ENCODE assay signal across 19 cellular contexts in the genomic region with DNA sequence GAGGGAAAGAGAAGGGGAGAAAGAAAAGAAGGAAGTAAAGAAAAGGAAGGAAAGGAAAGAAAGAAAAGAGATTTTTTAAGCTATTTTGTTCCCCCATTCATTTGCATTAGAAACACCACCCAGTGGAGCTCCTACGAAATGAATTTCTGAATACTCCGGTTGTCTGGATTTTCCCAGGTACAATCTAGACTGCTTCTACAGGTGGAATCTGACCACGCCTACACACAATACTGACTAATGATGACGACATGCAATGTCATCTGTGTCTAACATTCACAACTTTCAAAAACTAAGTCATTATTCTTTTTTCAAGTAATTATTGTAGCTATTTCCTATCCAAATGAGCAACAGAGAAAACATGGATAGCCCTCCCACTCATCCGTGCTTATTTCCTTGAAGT.
A peak's percentile ranks its signal among the peaks of the same experiment; 100 is the strongest.
DNase-seq lines count a peak whose midpoint lies in the region; ATAC-seq, FAIRE-seq and TF ChIP-seq lines count a peak whose summit lies in the region.
"Had no signal": no experiment of that assay in that cellular context is flagged by ENCODE, and none has a peak within 500 bp of the region (broad histone marks: within the 10 kb centered on the region; RNA-seq: fewer than 3 reads in every experiment).

No MANE protein-coding gene starts in this region.

- no peaks in the 10 kb centered on the region for H3K9me2 ChIP-seq in GM23338 (ENCODE audit: insufficient read depth)

- H3K79me2 ChIP-seq in GM23338 (replicated peaks; ENCODE audit: insufficient read depth) = no peaks in the 10 kb centered on the region; the same call in 1 of the 2 replicates

- H3F3A ChIP-seq in GM23338 (replicated peaks; ENCODE audit: low read depth) = no peaks in the 10 kb centered on the region

- H3K4me1 ChIP-seq in GM23338 (ENCODE audit: insufficient read depth) = peaks cover 19% of the 10 kb centered on the region

- peaks cover 11% of the 10 kb centered on the region for H3K27me3 Mint-ChIP-seq in activated T-cell treated with anti-CD3 and anti-CD28 coated beads, Interleukin-2, amount 50 U/mL, for 72 hours (ENCODE audit: low read depth)
- H3K27me3 Mint-ChIP-seq in activated T-cell treated with anti-CD3 and anti-CD28 coated beads, Interleukin-2, amount 50 U/mL, for 24 hours = peaks cover 3% of the 10 kb centered on the region
- peaks cover 3% of the 10 kb centered on the region for H3K27me3 Mint-ChIP-seq in GM23338 (ENCODE audit: insufficient read depth, low read depth, poor library complexity)
- no peaks in the 10 kb centered on the region for H3K27me3 Mint-ChIP-seq in activated CD8-positive, alpha-beta T cell treated with anti-CD3 and anti-CD28 coated beads, Interleukin-2, amount 10 ng/mL, durations not matched to agents 7 days and 5 days (ENCODE audit: low read depth)

- CTCF ChIA-PET in activated CD8-positive, alpha-beta T cell treated with anti-CD3 and anti-CD28 coated beads, Interleukin-2, amount 10 ng/mL, durations not matched to agents 7 days and 5 days (lab: Charles Lee) = interaction anchor here (1.4 to 1.6 kb wide), 2 partner anchors 8 to 26 kb away, joined by 3 to 5 read pairs; no protein-coding TSS in a partner anchor

- H4K20me1 ChIP-seq in GM23338 (replicated peaks; ENCODE audit: insufficient read depth) = no peaks in the 10 kb centered on the region

- no peak overlapping the region for H2AFZ ChIP-seq in GM23338

- H3K36me3 Mint-ChIP-seq in activated T-cell treated with anti-CD3 and anti-CD28 coated beads, Interleukin-2, amount 50 U/mL, for 72 hours (ENCODE audit: insufficient read depth in 2 of 2) = peaks cover 2 to 9% of the 10 kb centered on the region in 2 donors
- peaks cover 22% of the 10 kb centered on the region for H3K36me3 Mint-ChIP-seq in activated T-cell treated with anti-CD3 and anti-CD28 coated beads, Interleukin-2, amount 50 U/mL, for 24 hours (ENCODE audit: low read depth)
- peaks cover 16% of the 10 kb centered on the region; the same call in 2 of the 3 replicates for H3K36me3 Mint-ChIP-seq in GM23338 (ENCODE audit: low read depth)
- H3K36me3 Mint-ChIP-seq in activated CD8-positive, alpha-beta T cell treated with anti-CD3 and anti-CD28 coated beads, Interleukin-2, amount 10 ng/mL, durations not matched to agents 7 days and 5 days (ENCODE audit: low read depth) = peaks cover 6% of the 10 kb centered on the region

- H3K27ac Mint-ChIP-seq in activated T-cell treated with anti-CD3 and anti-CD28 coated beads, Interleukin-2, amount 50 U/mL, for 72 hours = no peak overlapping the region
- H3K27ac Mint-ChIP-seq in activated T-cell treated with anti-CD3 and anti-CD28 coated beads, Interleukin-2, amount 50 U/mL, for 24 hours = no peak overlapping the region
- H3K27ac Mint-ChIP-seq in GM23338 = peak overlapping the region; percentile 14; the same call in 1 of the 2 replicates
- peak overlapping the region; percentile 89 for H3K27ac Mint-ChIP-seq in activated CD8-positive, alpha-beta T cell treated with anti-CD3 and anti-CD28 coated beads, Interleukin-2, amount 10 ng/mL, durations not matched to agents 7 days and 5 days

- no peaks in the 10 kb centered on the region for H3K36me3 ChIP-seq in GM23338 (ENCODE audit: insufficient read depth)

- no peaks in the 10 kb centered on the region for H3K27me3 ChIP-seq in GM23338 (ENCODE audit: insufficient read depth)

- H3K4me1 Mint-ChIP-seq in activated T-cell treated with anti-CD3 and anti-CD28 coated beads, Interleukin-2, amount 50 U/mL, for 72 hours (ENCODE audit: low read depth) = peaks cover 51% of the 10 kb centered on the region
- H3K4me1 Mint-ChIP-seq in activated T-cell treated with anti-CD3 and anti-CD28 coated beads, Interleukin-2, amount 50 U/mL, for 24 hours (ENCODE audit: low read depth) = peaks cover 53% of the 10 kb centered on the region
- peaks cover 33% of the 10 kb centered on the region for H3K4me1 Mint-ChIP-seq in GM23338
- peaks cover 50% of the 10 kb centered on the region for H3K4me1 Mint-ChIP-seq in activated CD8-positive, alpha-beta T cell treated with anti-CD3 and anti-CD28 coated beads, Interleukin-2, amount 10 ng/mL, durations not matched to agents 7 days and 5 days (ENCODE audit: low read depth)

- no peak for ATAC-seq in activated T-cell treated with anti-CD3 and anti-CD28 coated beads, Interleukin-2, amount 50 U/mL, for 72 hours (replicated peaks in 1 of 2)
- ATAC-seq in GM23338 (no peak), HG03095 (IDR thresholded peaks at IDR 0.05; ENCODE audit: unreplicated experiment) (no peak), GM21723 (IDR thresholded peaks at IDR 0.05; ENCODE audit: unreplicated experiment) (no peak), HG02588 (IDR thresholded peaks at IDR 0.05; ENCODE audit: unreplicated experiment) (no peak)
- no peak for ATAC-seq in activated CD8-positive, alpha-beta T cell treated with anti-CD3 and anti-CD28 coated beads, Interleukin-2, amount 10 ng/mL, durations not matched to agents 7 days and 5 days

- no peak for TF ChIP-seq CTCF in GM23338 (conservative IDR thresholded peaks at IDR 0.05; ENCODE audit: low read depth in 2 of 2)

- H3K27ac ChIP-seq in GM23338 (ENCODE audit: low read depth) = no peak overlapping the region
- H3K27ac ChIP-seq: HL-60 had no signal

- H3K4me2 ChIP-seq in GM23338 = peak overlapping the region; percentile 54

- peaks cover 2 to 6% of the 10 kb centered on the region in 2 donors for H3K9me3 Mint-ChIP-seq in activated T-cell treated with anti-CD3 and anti-CD28 coated beads, Interleukin-2, amount 50 U/mL, for 72 hours
- peaks cover 6% of the 10 kb centered on the region for H3K9me3 Mint-ChIP-seq in activated T-cell treated with anti-CD3 and anti-CD28 coated beads, Interleukin-2, amount 50 U/mL, for 24 hours
- H3K9me3 Mint-ChIP-seq in GM23338 = no peaks in the 10 kb centered on the region
- no peaks in the 10 kb centered on the region for H3K9me3 Mint-ChIP-seq in activated CD8-positive, alpha-beta T cell treated with anti-CD3 and anti-CD28 coated beads, Interleukin-2, amount 10 ng/mL, durations not matched to agents 7 days and 5 days (ENCODE audit: insufficient read depth)

- POLR2A ChIA-PET in activated CD8-positive, alpha-beta T cell treated with anti-CD3 and anti-CD28 coated beads, Interleukin-2, amount 10 ng/mL, durations not matched to agents 7 days and 5 days (lab: Charles Lee) = no interaction called here

- peak overlapping the region; percentile 46 to 61 for H3K4me3 Mint-ChIP-seq in activated T-cell treated with anti-CD3 and anti-CD28 coated beads, Interleukin-2, amount 50 U/mL, for 72 hours
- H3K4me3 Mint-ChIP-seq in activated T-cell treated with anti-CD3 and anti-CD28 coated beads, Interleukin-2, amount 50 U/mL, for 24 hours = no peak overlapping the region
- no peak overlapping the region for H3K4me3 Mint-ChIP-seq in GM23338
- no peak overlapping the region for H3K4me3 Mint-ChIP-seq in activated CD8-positive, alpha-beta T cell treated with anti-CD3 and anti-CD28 coated beads, Interleukin-2, amount 10 ng/mL, durations not matched to agents 7 days and 5 days

- FAIRE-seq in islet of Langerhans (lab: Jason Lieb, UNC) = peak; percentile 9
- FAIRE-seq: G401.6, GM12892 had no signal

- no peak for DNase-seq in activated T-cell treated with anti-CD3 and anti-CD28 coated beads, Interleukin-2, amount 50 U/mL, for 72 hours
- DNase-seq in activated T-cell treated with anti-CD3 and anti-CD28 coated beads, Interleukin-2, amount 50 U/mL, for 24 hours = no peak
- no peak for DNase-seq in GM23338 (ENCODE audit: low spot score)
- DNase-seq in activated CD8-positive, alpha-beta T cell treated with anti-CD3 and anti-CD28 coated beads, Interleukin-2, amount 10 ng/mL, durations not matched to agents 7 days and 5 days = no peak
- DNase-seq: Calu3, DMS79, HCEC 1CT, NCI-H1436, NCI-H2081 treated with DMSO at 0.1 percent for 48 hours, NCI-H226, NCI-H526, RPMI8226 had no signal

- no peak overlapping the region for H3K4me3 ChIP-seq in GM23338

TF ChIP-seq in GM23338, 12 proteins besides CTCF, POLR2A, EP300 and RAD21:
- TF ChIP-seq EZH2 (IDR thresholded peaks at IDR 0.05; ENCODE audit: low read depth, unreplicated experiment) (no peak), POLR2AphosphoS5 (IDR thresholded peaks at IDR 0.05; ENCODE audit: low read depth) (no peak)
TF ChIP-seq in GM23338: peak in this region for 0.

Comparison
In these comparisons a context has a peak if more than half of its experiments do, and no peak if none do; other contexts are left out.
1. H3K4me3 Mint-ChIP-seq: peak in activated T-cell treated with anti-CD3 and anti-CD28 coated beads, Interleukin-2, amount 50 U/mL, for 72 hours (2 of 2); none in activated T-cell treated with anti-CD3 and anti-CD28 coated beads, Interleukin-2, amount 50 U/mL, for 24 hours (single experiment), GM23338 (single experiment) and activated CD8-positive, alpha-beta T cell treated with anti-CD3 and anti-CD28 coated beads, Interleukin-2, amount 10 ng/mL, durations not matched to agents 7 days and 5 days (single experiment).
2. H3K27ac Mint-ChIP-seq: peak in GM23338 (single experiment) and activated CD8-positive, alpha-beta T cell treated with anti-CD3 and anti-CD28 coated beads, Interleukin-2, amount 10 ng/mL, durations not matched to agents 7 days and 5 days (single experiment); none in activated T-cell treated with anti-CD3 and anti-CD28 coated beads, Interleukin-2, amount 50 U/mL, for 72 hours (single experiment) and activated T-cell treated with anti-CD3 and anti-CD28 coated beads, Interleukin-2, amount 50 U/mL, for 24 hours (single experiment).